ENCODE assay signal across 1 cellular context in genomic region chr4:126451237-126451885, GRCh38.
TF ChIP-seq lines count a peak whose summit lies in the region.

No MANE protein-coding gene starts in this region.

TF ChIP-seq in IMR-90, 13 proteins besides CTCF, POLR2A, EP300 and RAD21:
- TF ChIP-seq MAZ (IDR thresholded peaks at IDR 0.05; ENCODE audit: borderline replicate concordance, low read depth, low read length) (no peak), MXI1 (IDR thresholded peaks at IDR 0.05; ENCODE audit: borderline replicate concordance, low read depth, low read length) (no peak), CEBPB (IDR thresholded peaks at IDR 0.05; ENCODE audit: low read depth, low read length) (no peak), RFX5 (IDR thresholded peaks at IDR 0.05; ENCODE audit: low read depth, low read length) (no peak), USF2 (IDR thresholded peaks at IDR 0.05; ENCODE audit: low read depth, low read length) (0 out of 2 replicates have a peak, but pooled peaks have one; percentile 8), CHD1 (IDR thresholded peaks at IDR 0.05; ENCODE audit: low read depth, low read length) (no peak), NFE2L2 (IDR thresholded peaks at IDR 0.05; ENCODE audit: low read depth, low read length) (no peak), BHLHE40 (IDR thresholded peaks at IDR 0.05; ENCODE audit: low read depth, low read length) (0 out of 2 replicates have a peak, but pooled peaks have one; percentile 6), MAFK (IDR thresholded peaks at IDR 0.05; ENCODE audit: low read depth, low read length) (peak; percentile 83), FOS (IDR thresholded peaks at IDR 0.05; ENCODE audit: low read depth, low read length) (no peak)
